14 cellular contexts compared by ENCODE assay signal in genomic region chr2:235113854-235114253, GRCh38.
A peak's percentile ranks its signal among the peaks of the same experiment; 100 is the strongest.
DNase-seq lines count a peak whose midpoint lies in the region; ATAC-seq and TF ChIP-seq lines count a peak whose summit lies in the region.
"Had no signal": no experiment of that assay in that cellular context is flagged by ENCODE, and none has a peak within 500 bp of the region (broad histone marks: within the 10 kb centered on the region; RNA-seq: fewer than 3 reads in every experiment).

No MANE protein-coding gene starts in this region.

- no peak overlapping the region for H2BK12ac ChIP-seq in H9 (ENCODE audit: insufficient read length, low read depth, low read length)

- no peak overlapping the region for H3T11ph ChIP-seq in H9 (ENCODE audit: low read length)

- H4K91ac ChIP-seq in H9 (ENCODE audit: insufficient read length, low read depth, low read length) = no peak overlapping the region

- no peak overlapping the region for H3K4ac ChIP-seq in H9 (ENCODE audit: low read depth, low read length)

- H3K18ac ChIP-seq in H9 (ENCODE audit: insufficient read length, low read depth, low read length) = no peak overlapping the region

- H2BK15ac ChIP-seq in H9 (ENCODE audit: low read depth, low read length) = no peak overlapping the region

- H3K4me1 Mint-ChIP-seq in H9 (peaks cover 7 to 14% of the 10 kb centered on the region in 2 experiments; a peak in 3 of 4 replicates), WTC11 (peaks cover 13% of the 10 kb centered on the region), progenitor cell of endocrine pancreas (ENCODE audit: low read depth) (no peaks in the 10 kb centered on the region)
- no peaks in the 10 kb centered on the region for H3K4me1 Mint-ChIP-seq in activated T-cell treated with anti-CD3 and anti-CD28 coated beads, Interleukin-2, amount 50 U/mL, for 72 hours (ENCODE audit: low read depth)
- no peaks in the 10 kb centered on the region for H3K4me1 Mint-ChIP-seq in CD8-positive, alpha-beta memory T cell

- H3K23me2 ChIP-seq in H9 (ENCODE audit: insufficient read length, low read depth, low read length, poor library complexity, severe bottlenecking) = no peaks in the 10 kb centered on the region

- H3K36me3 ChIP-seq in CD8-positive, alpha-beta memory T cell (ENCODE audit: insufficient read depth, low read length) = no peaks in the 10 kb centered on the region

- H2BK5ac ChIP-seq in H9 (ENCODE audit: insufficient read length, low read length) = no peak overlapping the region

- WGBS in H9 (ENCODE audit: extremely low coverage, insufficient read length, low lambda C conversion rate) = no CpG with 5 or more reads among the region's 10 CpGs

- H3K9me3 Mint-ChIP-seq in H9 = no peaks in the 10 kb centered on the region; a peak in 1 of 5 replicates
- H3K9me3 Mint-ChIP-seq in WTC11 = no peaks in the 10 kb centered on the region
- peaks cover 4% of the 10 kb centered on the region for H3K9me3 Mint-ChIP-seq in progenitor cell of endocrine pancreas (ENCODE audit: low read depth)
- no peaks in the 10 kb centered on the region for H3K9me3 Mint-ChIP-seq in activated T-cell treated with anti-CD3 and anti-CD28 coated beads, Interleukin-2, amount 50 U/mL, for 72 hours
- H3K9me3 Mint-ChIP-seq in CD8-positive, alpha-beta memory T cell = peaks cover 0 to 2% (median 0%) of the 10 kb centered on the region in 5 donors

- H3K4me2 ChIP-seq in H9 (ENCODE audit: insufficient read depth, insufficient read length, low read length) = no peak overlapping the region

- H3K4me3 Mint-ChIP-seq in H9 (no peak overlapping the region), WTC11 (no peak overlapping the region), progenitor cell of endocrine pancreas (ENCODE audit: low read depth) (no peak overlapping the region)
- H3K4me3 Mint-ChIP-seq in activated T-cell treated with anti-CD3 and anti-CD28 coated beads, Interleukin-2, amount 50 U/mL, for 72 hours = no peak overlapping the region
- H3K4me3 Mint-ChIP-seq in CD8-positive, alpha-beta memory T cell = no peak overlapping the region

- POLR2A ChIA-PET in WTC11 (lab: Charles Lee) = no interaction called here
- POLR2A ChIA-PET in CD8-positive, alpha-beta memory T cell (lab: Charles Lee) = no interaction called here

- H4K20me1 ChIP-seq in H9 (ENCODE audit: control insufficient read depth, insufficient read depth, insufficient read length) = peaks cover 3% of the 10 kb centered on the region

- no peak overlapping the region for H2AK5ac ChIP-seq in H9 (ENCODE audit: insufficient read length, low read length)

- H3K14ac ChIP-seq in H9 (ENCODE audit: insufficient read depth, low read length) = no peak overlapping the region; the same call in 1 of the 2 replicates

- H3K79me2 ChIP-seq in H9 (ENCODE audit: insufficient read depth, low read length) = no peaks in the 10 kb centered on the region

- no peaks in the 10 kb centered on the region for H3K4me1 ChIP-seq in H9 (ENCODE audit: insufficient read depth, low read length)
- no peaks in the 10 kb centered on the region for H3K4me1 ChIP-seq in CD8-positive, alpha-beta memory T cell (ENCODE audit: insufficient read depth, low read length)

- H2AFZ ChIP-seq in H9 (ENCODE audit: low read length) = no peak overlapping the region

- H3K27me3 Mint-ChIP-seq in H9 (ENCODE audit: low read depth) (peaks cover 29% of the 10 kb centered on the region), WTC11 (ENCODE audit: low read depth) (peaks cover 2% of the 10 kb centered on the region; the same call in 1 of the 2 replicates), progenitor cell of endocrine pancreas (peaks cover 23% of the 10 kb centered on the region)
- peaks cover 22% of the 10 kb centered on the region for H3K27me3 Mint-ChIP-seq in activated T-cell treated with anti-CD3 and anti-CD28 coated beads, Interleukin-2, amount 50 U/mL, for 72 hours (ENCODE audit: low read depth)
- H3K27me3 Mint-ChIP-seq in CD8-positive, alpha-beta memory T cell = peaks cover 4 to 24% of the 10 kb centered on the region in 2 donors

- CTCF ChIA-PET in WTC11 (lab: Charles Lee) = interaction anchor here (0.6 to 1.9 kb wide), 13 partner anchors 8 to 617 kb away, joined by 3 to 12 read pairs (median 5); partner anchors contain the start of gene ARL4C
- CTCF ChIA-PET in CD8-positive, alpha-beta memory T cell (lab: Charles Lee) = no interaction called here

- no peaks in the 10 kb centered on the region for H3K27me3 ChIP-seq in H9 (ENCODE audit: insufficient read depth, low read length)
- H3K27me3 ChIP-seq in CD8-positive, alpha-beta memory T cell (ENCODE audit: insufficient read depth, low read length, poor library complexity, severe bottlenecking) = no peaks in the 10 kb centered on the region

- H3K9me3 ChIP-seq in H9 (ENCODE audit: control insufficient read depth, low read depth, low read length) = no peaks in the 10 kb centered on the region
- H3K9me3 ChIP-seq in CD8-positive, alpha-beta memory T cell (ENCODE audit: low read length) = no peaks in the 10 kb centered on the region

- H3K4me3 ChIP-seq in CD8-positive, alpha-beta memory T cell (ENCODE audit: low read length) = no peak overlapping the region

- H3K36me3 Mint-ChIP-seq in H9 (ENCODE audit: insufficient read depth in 1 of 3, low read depth in 3 of 3) = no peaks in the 10 kb centered on the region
- H3K36me3 Mint-ChIP-seq in WTC11 = no peaks in the 10 kb centered on the region
- H3K36me3 Mint-ChIP-seq in progenitor cell of endocrine pancreas (ENCODE audit: insufficient read depth) = no peaks in the 10 kb centered on the region
- no peaks in the 10 kb centered on the region for H3K36me3 Mint-ChIP-seq in activated T-cell treated with anti-CD3 and anti-CD28 coated beads, Interleukin-2, amount 50 U/mL, for 72 hours (ENCODE audit: insufficient read depth in 2 of 2)
- peaks cover 0 to 1% (median 0%) of the 10 kb centered on the region in 3 donors for H3K36me3 Mint-ChIP-seq in CD8-positive, alpha-beta memory T cell

- H3K27ac ChIP-seq in H9 (ENCODE audit: insufficient read length, low read depth, low read length) = no peak overlapping the region
- no peak overlapping the region for H3K27ac ChIP-seq in CD8-positive, alpha-beta memory T cell (ENCODE audit: low read depth, low read length)

- H3K9ac ChIP-seq in H9 (ENCODE audit: extremely low read depth, insufficient read length, low read length) = no peak overlapping the region

- no peak overlapping the region for H4K5ac ChIP-seq in H9 (ENCODE audit: insufficient read length, low read depth, low read length)

- TF ChIP-seq CTCF in H9 (conservative IDR thresholded peaks at IDR 0.05) = peak; percentile 59; the same call in 2 of the 3 replicates
- no peak for TF ChIP-seq CTCF in WTC11 (IDR thresholded peaks at IDR 0.05)
- peak; percentile 25 for TF ChIP-seq CTCF in progenitor cell of endocrine pancreas (IDR thresholded peaks at IDR 0.05; ENCODE audit: unreplicated experiment)

- H3K79me1 ChIP-seq in H9 (ENCODE audit: insufficient read depth, low read depth, low read length, poor library complexity, severe bottlenecking) = no peaks in the 10 kb centered on the region

- H3K23ac ChIP-seq in H9 (ENCODE audit: insufficient read length, low read depth, low read length) = no peak overlapping the region

- no peak overlapping the region for H4K8ac ChIP-seq in H9 (replicated peaks; ENCODE audit: insufficient read length, low read depth, low read length)

- H3K27ac Mint-ChIP-seq in H9 (no peak overlapping the region), WTC11 (no peak overlapping the region), progenitor cell of endocrine pancreas (no peak overlapping the region)
- no peak overlapping the region for H3K27ac Mint-ChIP-seq in activated T-cell treated with anti-CD3 and anti-CD28 coated beads, Interleukin-2, amount 50 U/mL, for 72 hours
- no peak overlapping the region for H3K27ac Mint-ChIP-seq in CD8-positive, alpha-beta memory T cell

- H2BK20ac ChIP-seq in H9 (ENCODE audit: low read depth, low read length, poor library complexity, severe bottlenecking) = no peak overlapping the region

- no peak overlapping the region for H2BK120ac ChIP-seq in H9 (ENCODE audit: low read depth, low read length, poor library complexity, severe bottlenecking)

- no peak overlapping the region for H3K56ac ChIP-seq in H9 (ENCODE audit: insufficient read length, low read depth, low read length)

- ATAC-seq in WTC11 = peak; percentile 99
- no peak for ATAC-seq in activated T-cell treated with anti-CD3 and anti-CD28 coated beads, Interleukin-2, amount 50 U/mL, for 72 hours (replicated peaks in 1 of 2)

- DNase-seq in H9 = peak; percentile 91
- peak; percentile 74 for DNase-seq in WTC11 (ENCODE audit: low spot score)
- peak; percentile 63 for DNase-seq in iPS-NIHi11 (ENCODE audit: low spot score)
- no peak for DNase-seq in progenitor cell of endocrine pancreas (ENCODE audit: low spot score, unreplicated experiment)
- no peak for DNase-seq in central memory CD4-positive, alpha-beta T cell
- DNase-seq in activated T-cell treated with anti-CD3 and anti-CD28 coated beads, Interleukin-2, amount 50 U/mL, for 72 hours = no peak
- DNase-seq in CD8-positive, alpha-beta memory T cell = no peak
- DNase-seq: AML-193, DMS53, KBM-7, NCI-H146, NCI-H2081 treated with DMSO at 0.1 percent for 48 hours, NCI-H2227 treated with DMSO at 0.1 percent for 48 hours, SHP77 had no signal

TF ChIP-seq in WTC11, 78 proteins besides CTCF, POLR2A, EP300 and RAD21 (continues in another document):
- TF ChIP-seq E2F1 (CRISPR knock-in tag; IDR thresholded peaks at IDR 0.05) (no peak), MAX (CRISPR knock-in tag; IDR thresholded peaks at IDR 0.05) (peak; percentile 53), CREB1 (CRISPR knock-in tag; IDR thresholded peaks at IDR 0.05) (0 out of 2 replicates have a peak, but pooled peaks have one; percentile 22), ZNF263 (CRISPR knock-in tag; IDR thresholded peaks at IDR 0.05; ENCODE audit: low read depth) (peak; percentile 70; the same call in 1 of the 2 replicates), NR3C1 (CRISPR knock-in tag; conservative IDR thresholded peaks at IDR 0.05; ENCODE audit: low read depth) (peak; percentile 52; the same call in 1 of the 2 replicates), GABPB1 (CRISPR knock-in tag; IDR thresholded peaks at IDR 0.05) (no peak), CBFB (CRISPR knock-in tag; IDR thresholded peaks at IDR 0.05; ENCODE audit: low read depth) (peak; percentile 27; the same call in 1 of the 2 replicates), ZBTB21 (CRISPR knock-in tag; IDR thresholded peaks at IDR 0.05; ENCODE audit: borderline replicate concordance) (0 out of 2 replicates have a peak, but pooled peaks have one; percentile 53)

Comparison
In these comparisons a context has a peak if more than half of its experiments do, and no peak if none do; other contexts are left out.
1. DNase-seq: peak in H9 (single experiment), WTC11 (single experiment) and iPS-NIHi11 (single experiment); none in progenitor cell of endocrine pancreas (single experiment), central memory CD4-positive, alpha-beta T cell (single experiment), activated T-cell treated with anti-CD3 and anti-CD28 coated beads, Interleukin-2, amount 50 U/mL, for 72 hours (0 of 2) and CD8-positive, alpha-beta memory T cell (0 of 5).